ENCODE assay signal across 19 cellular contexts in the genomic region with DNA sequence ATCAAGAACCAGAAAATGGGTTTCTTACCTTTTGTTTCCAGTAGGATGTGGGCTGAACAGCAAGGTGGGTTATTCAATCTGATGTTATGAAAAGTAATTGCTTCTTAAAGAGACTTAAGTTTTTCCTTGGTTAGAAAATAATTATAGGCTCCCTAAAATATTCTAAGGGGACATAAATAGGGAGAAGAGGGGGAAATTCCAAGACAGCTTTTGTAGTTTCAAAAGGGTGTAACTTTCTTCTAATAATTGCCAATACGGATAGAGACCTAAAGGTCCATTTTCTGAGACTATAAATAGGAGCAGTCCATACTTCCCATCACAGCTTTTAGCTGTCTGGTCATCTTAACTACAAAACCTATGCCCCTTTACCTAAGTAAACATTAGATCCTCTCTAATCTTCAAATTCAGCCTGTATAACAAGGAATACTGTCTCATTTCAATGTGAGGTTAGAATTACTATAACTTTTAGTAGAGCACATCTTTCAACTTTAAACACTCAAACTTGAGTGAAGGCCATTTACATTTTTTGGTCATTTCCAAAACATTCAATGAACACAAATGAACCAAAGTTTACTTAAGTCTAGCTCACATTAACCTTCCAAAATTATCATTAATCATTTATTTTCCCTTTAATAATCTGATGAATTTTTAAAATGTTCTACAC. TPM values are rescaled to one million over a fixed set of nuclear protein-coding genes. Genes with fewer than 3 reads are reported as not detected.
DNase-seq lines count a peak whose midpoint lies in the region; ATAC-seq, FAIRE-seq and TF ChIP-seq lines count a peak whose summit lies in the region.
"Had no signal": no experiment of that assay in that cellular context is flagged by ENCODE, and none has a peak within 500 bp of the region (broad histone marks: within the 10 kb centered on the region; RNA-seq: fewer than 3 reads in every experiment).

No MANE protein-coding gene starts in this region.

- H3K36me3 ChIP-seq in HepG2 (replicated peaks in 1 of 2; ENCODE audit: control insufficient read depth in 1 of 2, insufficient read depth in 2 of 2, low read length in 2 of 2) (peaks cover 4 to 47% of the 10 kb centered on the region in 2 experiments), right lobe of liver (peaks cover 0 to 51% (median 27%) of the 10 kb centered on the region in 4 donors), GM12878 (ENCODE audit: control insufficient read depth in 2 of 2, insufficient read depth in 2 of 2, low read length in 1 of 2) (peaks cover 1 to 48% of the 10 kb centered on the region in 2 experiments; a peak in 3 of 4 replicates), smooth muscle cell (ENCODE audit: low read depth) (peaks cover 6% of the 10 kb centered on the region)
- H3K36me3 ChIP-seq: uterus had no signal

- no peak overlapping the region for H3K4me3 ChIP-seq in HepG2 (replicated peaks in 1 of 3; ENCODE audit: insufficient read depth in 1 of 3, low read depth in 2 of 3, low read length in 3 of 3)
- H3K4me3 ChIP-seq in right lobe of liver, result no peak overlapping the region
- H3K4me3 ChIP-seq in NB4 (ENCODE audit: low read depth, low read length), result peak overlapping the region; percentile 90
- H3K4me3 ChIP-seq in GM12878, result peak overlapping the region; percentile 98; the same call in 1 of the 2 replicates
- no peak overlapping the region for H3K4me3 ChIP-seq in smooth muscle cell
- H3K4me3 ChIP-seq: heart right ventricle, pancreas, uterus had no signal

- peaks cover 61% of the 10 kb centered on the region for H4K20me1 ChIP-seq in HepG2 (ENCODE audit: insufficient read depth, low read length)
- H4K20me1 ChIP-seq in GM12878 (ENCODE audit: control insufficient read depth, insufficient read depth), result peaks cover 2% of the 10 kb centered on the region; the same call in 1 of the 2 replicates
- H4K20me1 ChIP-seq in smooth muscle cell (ENCODE audit: low read depth), result peaks cover 76% of the 10 kb centered on the region

- no peak for DNase-seq in HepG2 (ENCODE audit: low spot score)
- DNase-seq in right lobe of liver, result no peak
- no peak for DNase-seq in NB4 (ENCODE audit: low read depth)
- DNase-seq in GM12878 (ENCODE audit: low read depth, low spot score), result no peak
- no peak for DNase-seq in smooth muscle cell (lab: John Stamatoyannopoulos, UW; ENCODE audit: unreplicated experiment)
- no peak for DNase-seq in DMS 273 (lab: John Stamatoyannopoulos, UW; ENCODE audit: unreplicated experiment)
- no peak for DNase-seq in HT-29 (ENCODE audit: low spot score)
- DNase-seq in T-helper 1 cell, result no peak
- DNase-seq: amygdala; DMS79; heart right ventricle; kidney; NCI-H1105; NCI-H226; pancreas; stimulated activated naive CD4-positive, alpha-beta T cell; SW 1271; uterus had no signal

- ATAC-seq in HepG2, result no peak
- no peak for ATAC-seq in right lobe of liver
- ATAC-seq in GM12878, result no peak
- ATAC-seq: esophagus mucosa, heart right ventricle, pancreas had no signal

- BruUV-seq in HepG2 (replicated peaks; lab: Mats Ljungman, UMichigan) (no TSS peak), GM12878 (replicated peaks; lab: Mats Ljungman, UMichigan) (no TSS peak)

- peaks cover 36% of the 10 kb centered on the region for H3F3A ChIP-seq in smooth muscle cell (ENCODE audit: low read depth)

- SMC1A ChIA-PET in GM12878 (lab: Charles Lee; ENCODE audit: uncharacterized antibody, unreplicated experiment), result interaction anchor here (0.9 to 12.0 kb wide), 14 partner anchors 8 to 152 kb away, joined by 3 to 341 read pairs (median 9); partner anchors contain the start of genes MRPS23 and VEZF1

- H3K4me1 ChIP-seq in HepG2 (ENCODE audit: insufficient read depth, low read length) (peaks cover 47% of the 10 kb centered on the region), right lobe of liver (peaks cover 0 to 23% (median 9%) of the 10 kb centered on the region in 4 donors), GM12878 (ENCODE audit: control insufficient read depth, insufficient read depth, low read length) (peaks cover 13% of the 10 kb centered on the region; the same call in 1 of the 2 replicates), smooth muscle cell (ENCODE audit: low read depth) (peaks cover 28% of the 10 kb centered on the region)

- H3K79me2 ChIP-seq in HepG2 (ENCODE audit: insufficient read depth, low read length), result peaks cover 44% of the 10 kb centered on the region
- H3K79me2 ChIP-seq in GM12878 (ENCODE audit: control insufficient read depth, insufficient read depth, low read length), result peaks cover 55% of the 10 kb centered on the region
- peaks cover 44% of the 10 kb centered on the region for H3K79me2 ChIP-seq in smooth muscle cell (ENCODE audit: low read depth)

- no peaks in the 10 kb centered on the region; a peak in 1 of 5 replicates for H3K27me3 ChIP-seq in HepG2 (ENCODE audit: control insufficient read depth in 1 of 2, insufficient read depth in 2 of 2, low read length in 2 of 2)
- H3K27me3 ChIP-seq in right lobe of liver, result no peaks in the 10 kb centered on the region
- no peaks in the 10 kb centered on the region for H3K27me3 ChIP-seq in GM12878 (replicated peaks in 1 of 2; ENCODE audit: control insufficient read depth in 2 of 2, insufficient read depth in 2 of 2, low read length in 1 of 2)
- H3K27me3 ChIP-seq in smooth muscle cell (ENCODE audit: low read depth), result no peaks in the 10 kb centered on the region
- H3K27me3 ChIP-seq: heart right ventricle, pancreas, uterus had no signal

- H3K4me2 ChIP-seq in HepG2 (ENCODE audit: low read depth, low read length) (0 out of 2 replicates have a peak overlapping the region, but pooled peaks have one; percentile 12), GM12878 (ENCODE audit: control insufficient read depth, insufficient read depth) (peak overlapping the region; percentile 53), smooth muscle cell (no peak overlapping the region)

- no peak for TF ChIP-seq CTCF in HepG2 (CRISPR knock-in tag; IDR thresholded peaks at IDR 0.05)
- no peak for TF ChIP-seq CTCF in right lobe of liver (IDR thresholded peaks at IDR 0.05)
- no peak for TF ChIP-seq CTCF in NB4 (IDR thresholded peaks at IDR 0.05; ENCODE audit: low read depth, low read length)
- no peak for TF ChIP-seq CTCF in GM12878 (IDR thresholded peaks at IDR 0.05 in 2 of 3, conservative IDR thresholded peaks at IDR 0.05 in 1 of 3; ENCODE audit: control insufficient read depth in 2 of 3, extremely low read depth in 1 of 3, insufficient read depth in 1 of 3, low read depth in 3 of 3, low read length in 3 of 3)
- TF ChIP-seq CTCF in smooth muscle cell (IDR thresholded peaks at IDR 0.05; ENCODE audit: borderline replicate concordance, insufficient read depth, poor library complexity, severe bottlenecking), result no peak

- H3K9me3 ChIP-seq in HepG2 (ENCODE audit: low read length) (no peaks in the 10 kb centered on the region), right lobe of liver (no peaks in the 10 kb centered on the region), GM12878 (replicated peaks; ENCODE audit: control insufficient read depth, insufficient read depth, low read length) (no peaks in the 10 kb centered on the region), smooth muscle cell (replicated peaks; ENCODE audit: low read depth) (no peaks in the 10 kb centered on the region)
- H3K9me3 ChIP-seq: heart right ventricle, pancreas, uterus had no signal

- FAIRE-seq in HepG2 (lab: Jason Lieb, UNC) (no peak), GM12878 (lab: Jason Lieb, UNC) (no peak)
- FAIRE-seq: kidney, pancreas had no signal

- TF ChIP-seq RAD21 in HepG2 (CRISPR knock-in tag; IDR thresholded peaks at IDR 0.05), result no peak
- TF ChIP-seq RAD21 in GM12878 (IDR thresholded peaks at IDR 0.05; ENCODE audit: insufficient read depth, low read depth, low read length), result no peak

- CTCF ChIA-PET in HepG2 (lab: Yijun Ruan, JAX; ENCODE audit: low intra/inter-chr PET ratio, low total read pairs) (interaction anchor here (1.5 kb wide), 1 partner anchor 144 kb away, joined by 3 read pairs; no protein-coding TSS in a partner anchor), GM12878 (lab: Yijun Ruan, JAX) (interaction anchor here (1.1 to 19.6 kb wide), 15 partner anchors 8 to 168 kb away, joined by 3 to 708 read pairs (median 50); partner anchors contain the start of genes MRPS23 and VEZF1)

- RAD21 ChIA-PET in GM12878 (lab: Charles Lee; ENCODE audit: unreplicated experiment), result interaction anchor here (0.6 to 12.2 kb wide), 9 partner anchors 10 to 151 kb away, joined by 3 to 239 read pairs (median 12); partner anchors contain the start of genes MRPS23 and VEZF1

- intact Hi-C loops in HepG2 (cut with micrococcal nuclease; ENCODE audit: unreplicated experiment) (no loop called here), right lobe of liver (cut with DNase I) (loop anchor here in 1 of 2 donors (5.0 kb wide), 1 partner anchor 144 kb away; no protein-coding TSS in a partner anchor), GM12878 (cut with micrococcal nuclease; ENCODE audit: unreplicated experiment) (no loop called here)

- no peak for TF ChIP-seq EP300 in HepG2 (IDR thresholded peaks at IDR 0.05; ENCODE audit: low read depth in 2 of 2, low read length in 2 of 2)
- TF ChIP-seq EP300 in HepG2 (CRISPR knock-in tag; IDR thresholded peaks at IDR 0.05; ENCODE audit: borderline replicate concordance), result no peak
- no peak for TF ChIP-seq EP300 in GM12878 (IDR thresholded peaks at IDR 0.05; ENCODE audit: borderline replicate concordance in 1 of 2, control insufficient read depth in 1 of 2, low read depth in 2 of 2, low read length in 2 of 2)

- H2AFZ ChIP-seq in HepG2 (ENCODE audit: low read length), result no peak overlapping the region
- no peak overlapping the region for H2AFZ ChIP-seq in GM12878 (ENCODE audit: control insufficient read depth, low read depth, low read length)
- no peak overlapping the region for H2AFZ ChIP-seq in smooth muscle cell (ENCODE audit: low read depth)

- H3K9ac ChIP-seq in HepG2 (ENCODE audit: insufficient read depth, low read depth, low read length) (no peak overlapping the region), GM12878 (ENCODE audit: control insufficient read depth, insufficient read depth, low read length) (no peak overlapping the region), smooth muscle cell (ENCODE audit: low read depth) (no peak overlapping the region)

- 97% methylated on average over 1 of the region's 1 CpG for WGBS in HepG2 (ENCODE audit: low lambda C conversion rate)
- WGBS in right lobe of liver (ENCODE audit: insufficient coverage, low coverage, low lambda C conversion rate, missing lambda C conversion rate), result 47% methylated on average over 1 of the region's 1 CpG
- WGBS in GM12878 (ENCODE audit: insufficient coverage, insufficient replicate concordance, low lambda C conversion rate, missing lambda C conversion rate), result 4% methylated on average over 1 of the region's 1 CpG
- WGBS in smooth muscle cell (ENCODE audit: low lambda C conversion rate), result 89% methylated on average over 1 of the region's 1 CpG

- H3K27ac ChIP-seq in HepG2 (ENCODE audit: extremely low read length, insufficient read depth, low read length) (no peak overlapping the region), right lobe of liver (no peak overlapping the region), GM12878 (ENCODE audit: control insufficient read depth, insufficient read depth) (no peak overlapping the region), smooth muscle cell (ENCODE audit: low read depth) (peak overlapping the region; percentile 10)
- H3K27ac ChIP-seq: pancreas, uterus had no signal

- in situ Hi-C loops in HepG2 (cut with HindIII; ENCODE audit: extremely low pct_ligation_motif_present, low pct_unique_long_range_greater_than_20kb), result no loop called here
- in situ Hi-C loops in GM12878 (cut with MboI), result no loop called here

- POLR2A ChIA-PET in HepG2 (lab: Yijun Ruan, JAX) (interaction anchor here (0.6 to 14.7 kb wide), 5 partner anchors 8 to 150 kb away, joined by 3 to 173 read pairs (median 5); no protein-coding TSS in a partner anchor), GM12878 (lab: Charles Lee) (interaction anchor here (1.1 kb wide), 1 partner anchor 53 kb away, joined by 3 read pairs; no protein-coding TSS in a partner anchor)

- TF ChIP-seq POLR2A in HepG2 (IDR thresholded peaks at IDR 0.05; ENCODE audit: insufficient read depth in 1 of 2, low read depth in 2 of 2, low read length in 2 of 2) (no peak), right lobe of liver (IDR thresholded peaks at IDR 0.05) (no peak), NB4 (IDR thresholded peaks at IDR 0.05; ENCODE audit: extremely low read depth, insufficient read length) (no peak), GM12878 (IDR thresholded peaks at IDR 0.05; ENCODE audit: low read depth, low read length) (no peak)

RNA-seq across cellular contexts. Expression of gene SRSF1, which starts 5.5 kb away (rescaled TPM):
- total RNA-seq in HepG2 (2016; rRNA removed; fragmentation: Illumina TruSeq; extraction: Trizol), result 445 and 520 TPM in 2 replicates
- 40.7 and 51.5 TPM in 2 replicates for total RNA-seq in HepG2 (2016; cell fraction: cytosol; rRNA removed; fragmentation: Illumina TruSeq; extraction: Trizol; ENCODE audit: low read depth)
- 472 and 528 TPM in 2 replicates for total RNA-seq in HepG2 (2016; cell fraction: insoluble cytoplasmic fraction; rRNA removed; fragmentation: Illumina TruSeq; extraction: Trizol)
- 120 and 137 TPM in 2 replicates for total RNA-seq in HepG2 (2016; cell fraction: membrane; rRNA removed; fragmentation: Illumina TruSeq; extraction: Trizol)
- total RNA-seq in HepG2 (2016; cell fraction: nucleus; rRNA removed; fragmentation: Illumina TruSeq; extraction: Trizol), result 332 and 353 TPM in 2 replicates
- polyA plus RNA-seq in HepG2 (2011; rRNA removed), result 142 and 144 TPM in 2 replicates
- polyA plus RNA-seq in HepG2 (2011; cell fraction: cytosol; rRNA removed), result 61.9 and 82.9 TPM in 2 replicates
- polyA plus RNA-seq in HepG2 (2011; cell fraction: nucleus; rRNA removed), result 1,130 and 1,625 TPM in 2 replicates
- polyA plus RNA-seq in HepG2 (2012), result 96.9 and 161 TPM in 2 replicates
- 19.4 and 20.4 TPM in 2 replicates for polyA plus RNA-seq in HepG2 (2016; cell fraction: cytosol; fragmentation: Illumina TruSeq; extraction: Trizol; ENCODE audit: low read depth)
- polyA plus RNA-seq in HepG2 (2016; cell fraction: insoluble cytoplasmic fraction; fragmentation: Illumina TruSeq; extraction: Trizol; ENCODE audit: low read depth), result 411 and 445 TPM in 2 replicates
- 54.7 and 57.3 TPM in 2 replicates for polyA plus RNA-seq in HepG2 (2016; cell fraction: membrane; fragmentation: Illumina TruSeq; extraction: Trizol; ENCODE audit: low read depth)
- 359 and 383 TPM in 2 replicates for polyA plus RNA-seq in HepG2 (2016; cell fraction: nucleus; fragmentation: Illumina TruSeq; extraction: Trizol; ENCODE audit: insufficient read depth, low read depth)
- 673 and 710 TPM in 2 replicates for polyA minus RNA-seq in HepG2 (2011; rRNA and poly(A)+ RNA removed; ENCODE audit: low replicate concordance)
- polyA minus RNA-seq in HepG2 (2011; cell fraction: cytosol; rRNA and poly(A)+ RNA removed), result 78.3 and 89.3 TPM in 2 replicates
- polyA minus RNA-seq in HepG2 (2011; cell fraction: nucleus; rRNA and poly(A)+ RNA removed), result 1,057 and 1,237 TPM in 2 replicates
- 10 to 100 TPM; 55.7 to 92.0 (median 80.0) TPM for total RNA-seq in right lobe of liver
- total RNA-seq in GM12878 (2013; cell fraction: nucleolus; rRNA removed), result 908 and 925 TPM in 2 replicates
- total RNA-seq in GM12878 (2014; rRNA removed), result 386 and 445 TPM in 2 replicates
- total RNA-seq in GM12878 (2014; rRNA removed; fragmentation: Illumina TruSeq; extraction: Trizol), result 449 and 474 TPM in 2 replicates
- total RNA-seq in GM12878 (2021), result 429 and 438 TPM in 2 replicates
- 92.6 TPM for polyA plus RNA-seq in GM12878 (2011; ENCODE audit: low read depth)
- polyA plus RNA-seq in GM12878 (2011; rRNA removed), result 451 and 626 TPM in 2 replicates
- polyA plus RNA-seq in GM12878 (2011; cell fraction: cytosol; rRNA removed), result 202 and 387 TPM in 2 replicates
- 1,046 and 1,298 TPM in 2 replicates for polyA plus RNA-seq in GM12878 (2011; cell fraction: nucleus; rRNA removed)
- polyA plus RNA-seq in GM12878 (2012), result 174 and 210 TPM in 2 replicates
- 377 and 464 TPM in 2 replicates for polyA plus RNA-seq in GM12878 (2014; fragmentation: Illumina TruSeq; extraction: Trizol)
- 100 to 1,000 TPM; 101 to 104 TPM for polyA plus RNA-seq in GM12878 (2014; fragmentation: Nextera tagmentation; extraction: Ambion mirVana)
- 392 and 421 TPM in 2 replicates for polyA plus RNA-seq in GM12878 (2014; rRNA removed)
- polyA plus RNA-seq in GM12878 (2016; fragmentation: Nextera tagmentation; extraction: Ambion mirVana), result 100 to 1,000 TPM; 387 to 420 TPM
- polyA minus RNA-seq in GM12878 (2011; rRNA and poly(A)+ RNA removed), result 321 and 353 TPM in 2 replicates
- polyA minus RNA-seq in GM12878 (2011; cell fraction: cytosol; rRNA and poly(A)+ RNA removed), result 159 and 182 TPM in 2 replicates
- polyA minus RNA-seq in GM12878 (2011; cell fraction: nucleus; rRNA and poly(A)+ RNA removed), result 566 and 707 TPM in 2 replicates
- 194 and 200 TPM in 2 replicates for total RNA-seq in smooth muscle cell
- 57.9 and 61.3 TPM in 2 replicates for polyA plus RNA-seq in smooth muscle cell
- total RNA-seq in HT-29 (2014; rRNA removed; shearing (Covaris generic)), result 404 and 436 TPM in 2 replicates

RNA-seq across cellular contexts. Expression of gene VEZF1, which starts 13.5 kb away (rescaled TPM):
- total RNA-seq in HepG2 (2016; rRNA removed; fragmentation: Illumina TruSeq; extraction: Trizol) (45.9 and 48.0 TPM in 2 replicates), right lobe of liver (10 to 100 TPM; 13.0 to 19.3 (median 14.6) TPM), GM12878 (2014; rRNA removed) (22.4 and 25.0 TPM in 2 replicates), GM12878 (2014; rRNA removed; fragmentation: Illumina TruSeq; extraction: Trizol) (23.4 and 23.7 TPM in 2 replicates), GM12878 (2021) (22.9 and 25.7 TPM in 2 replicates), smooth muscle cell (52.1 and 61.8 TPM in 2 replicates)
- 8.8 and 10.8 TPM in 2 replicates for total RNA-seq in HepG2 (2016; cell fraction: cytosol; rRNA removed; fragmentation: Illumina TruSeq; extraction: Trizol; ENCODE audit: low read depth)
- total RNA-seq in HepG2 (2016; cell fraction: insoluble cytoplasmic fraction; rRNA removed; fragmentation: Illumina TruSeq; extraction: Trizol), result 41.9 and 43.4 TPM in 2 replicates
- 42.3 and 48.6 TPM in 2 replicates for total RNA-seq in HepG2 (2016; cell fraction: membrane; rRNA removed; fragmentation: Illumina TruSeq; extraction: Trizol)
- 31.1 and 37.8 TPM in 2 replicates for total RNA-seq in HepG2 (2016; cell fraction: nucleus; rRNA removed; fragmentation: Illumina TruSeq; extraction: Trizol)
- polyA plus RNA-seq in HepG2 (2011; rRNA removed) (41.3 and 49.7 TPM in 2 replicates), GM12878 (2011; rRNA removed) (26.2 and 27.1 TPM in 2 replicates), GM12878 (2014; fragmentation: Illumina TruSeq; extraction: Trizol) (28.2 and 32.4 TPM in 2 replicates), GM12878 (2014; fragmentation: Nextera tagmentation; extraction: Ambion mirVana) (10 to 100 TPM in 1 of 2 experiments, 1 to 10 TPM in 1; 9.5 to 11.7 TPM), GM12878 (2014; rRNA removed) (13.7 and 15.1 TPM in 2 replicates), GM12878 (2016; fragmentation: Nextera tagmentation; extraction: Ambion mirVana) (10 to 100 TPM; 14.8 to 18.2 TPM), smooth muscle cell (24.9 and 25.3 TPM in 2 replicates)
- polyA plus RNA-seq in HepG2 (2011; cell fraction: cytosol; rRNA removed), result 27.7 and 34.7 TPM in 2 replicates
- polyA plus RNA-seq in HepG2 (2011; cell fraction: nucleus; rRNA removed), result 30.2 and 33.3 TPM in 2 replicates
- polyA plus RNA-seq in HepG2 (2012), result 38.9 and 45.7 TPM in 2 replicates
- polyA plus RNA-seq in HepG2 (2016; cell fraction: cytosol; fragmentation: Illumina TruSeq; extraction: Trizol; ENCODE audit: low read depth), result 7.1 and 7.4 TPM in 2 replicates
- 34.8 and 42.4 TPM in 2 replicates for polyA plus RNA-seq in HepG2 (2016; cell fraction: insoluble cytoplasmic fraction; fragmentation: Illumina TruSeq; extraction: Trizol; ENCODE audit: low read depth)
- polyA plus RNA-seq in HepG2 (2016; cell fraction: membrane; fragmentation: Illumina TruSeq; extraction: Trizol; ENCODE audit: low read depth), result 22.0 and 25.5 TPM in 2 replicates
- 46.2 and 49.1 TPM in 2 replicates for polyA plus RNA-seq in HepG2 (2016; cell fraction: nucleus; fragmentation: Illumina TruSeq; extraction: Trizol; ENCODE audit: insufficient read depth, low read depth)
- polyA minus RNA-seq in HepG2 (2011; rRNA and poly(A)+ RNA removed; ENCODE audit: low replicate concordance), result 41.4 and 56.9 TPM in 2 replicates
- polyA minus RNA-seq in HepG2 (2011; cell fraction: cytosol; rRNA and poly(A)+ RNA removed), result 31.2 and 37.3 TPM in 2 replicates
- polyA minus RNA-seq in HepG2 (2011; cell fraction: nucleus; rRNA and poly(A)+ RNA removed), result 32.7 and 46.6 TPM in 2 replicates
- total RNA-seq in GM12878 (2013; cell fraction: nucleolus; rRNA removed), result 36.1 and 37.5 TPM in 2 replicates
- 9.9 TPM for polyA plus RNA-seq in GM12878 (2011; ENCODE audit: low read depth)
- 18.8 and 20.1 TPM in 2 replicates for polyA plus RNA-seq in GM12878 (2011; cell fraction: cytosol; rRNA removed)
- polyA plus RNA-seq in GM12878 (2011; cell fraction: nucleus; rRNA removed), result 26.6 and 31.7 TPM in 2 replicates
- polyA plus RNA-seq in GM12878 (2012), result 14.5 and 15.0 TPM in 2 replicates
- polyA minus RNA-seq in GM12878 (2011; rRNA and poly(A)+ RNA removed), result 39.4 and 50.4 TPM in 2 replicates
- 13.8 and 19.4 TPM in 2 replicates for polyA minus RNA-seq in GM12878 (2011; cell fraction: cytosol; rRNA and poly(A)+ RNA removed)
- 18.6 and 25.8 TPM in 2 replicates for polyA minus RNA-seq in GM12878 (2011; cell fraction: nucleus; rRNA and poly(A)+ RNA removed)
- 39.5 and 47.5 TPM in 2 replicates for total RNA-seq in HT-29 (2014; rRNA removed; shearing (Covaris generic))

RNA-seq across cellular contexts. Expression of gene CUEDC1, which starts 46.4 kb away (rescaled TPM):
- total RNA-seq in HepG2 (2016; rRNA removed; fragmentation: Illumina TruSeq; extraction: Trizol) (4.2 and 7.4 TPM in 2 replicates), right lobe of liver (1 to 10 TPM; 4.0 to 8.5 (median 5.5) TPM), GM12878 (2014; rRNA removed) (2.7 and 2.9 TPM in 2 replicates), GM12878 (2014; rRNA removed; fragmentation: Illumina TruSeq; extraction: Trizol) (4.1 and 6.3 TPM in 2 replicates), GM12878 (2021) (6.6 and 7.4 TPM in 2 replicates), smooth muscle cell (7.0 and 11.1 TPM in 2 replicates)
- total RNA-seq in HepG2 (2016; cell fraction: cytosol; rRNA removed; fragmentation: Illumina TruSeq; extraction: Trizol; ENCODE audit: low read depth), result 4.1 and 4.7 TPM in 2 replicates
- total RNA-seq in HepG2 (2016; cell fraction: insoluble cytoplasmic fraction; rRNA removed; fragmentation: Illumina TruSeq; extraction: Trizol), result 3.5 and 7.9 TPM in 2 replicates
- total RNA-seq in HepG2 (2016; cell fraction: membrane; rRNA removed; fragmentation: Illumina TruSeq; extraction: Trizol), result 7.6 and 8.6 TPM in 2 replicates
- total RNA-seq in HepG2 (2016; cell fraction: nucleus; rRNA removed; fragmentation: Illumina TruSeq; extraction: Trizol), result 9.6 and 11.9 TPM in 2 replicates
- polyA plus RNA-seq in HepG2 (2011; rRNA removed) (12.9 and 14.4 TPM in 2 replicates), GM12878 (2011; rRNA removed) (0.49 and 0.50 TPM in 2 replicates), GM12878 (2014; fragmentation: Illumina TruSeq; extraction: Trizol) (2.4 and 5.6 TPM in 2 replicates), GM12878 (2014; fragmentation: Nextera tagmentation; extraction: Ambion mirVana) (under 1 TPM; 0.24 to 0.80 TPM), GM12878 (2014; rRNA removed) (5.7 and 7.0 TPM in 2 replicates), GM12878 (2016; fragmentation: Nextera tagmentation; extraction: Ambion mirVana) (under 1 TPM; 0.55 to 0.71 TPM), smooth muscle cell (10.4 and 11.7 TPM in 2 replicates)
- polyA plus RNA-seq in HepG2 (2011; cell fraction: cytosol; rRNA removed), result 8.1 and 8.6 TPM in 2 replicates
- 36.7 and 43.5 TPM in 2 replicates for polyA plus RNA-seq in HepG2 (2011; cell fraction: nucleus; rRNA removed)
- polyA plus RNA-seq in HepG2 (2012), result 9.8 and 10.2 TPM in 2 replicates
- 9.4 and 11.1 TPM in 2 replicates for polyA plus RNA-seq in HepG2 (2016; cell fraction: cytosol; fragmentation: Illumina TruSeq; extraction: Trizol; ENCODE audit: low read depth)
- polyA plus RNA-seq in HepG2 (2016; cell fraction: insoluble cytoplasmic fraction; fragmentation: Illumina TruSeq; extraction: Trizol; ENCODE audit: low read depth), result 9.2 and 10.0 TPM in 2 replicates
- polyA plus RNA-seq in HepG2 (2016; cell fraction: membrane; fragmentation: Illumina TruSeq; extraction: Trizol; ENCODE audit: low read depth), result 15.4 and 16.0 TPM in 2 replicates
- 33.7 and 36.2 TPM in 2 replicates for polyA plus RNA-seq in HepG2 (2016; cell fraction: nucleus; fragmentation: Illumina TruSeq; extraction: Trizol; ENCODE audit: insufficient read depth, low read depth)
- 2.9 and 6.8 TPM in 2 replicates for polyA minus RNA-seq in HepG2 (2011; rRNA and poly(A)+ RNA removed; ENCODE audit: low replicate concordance)
- polyA minus RNA-seq in HepG2 (2011; cell fraction: cytosol; rRNA and poly(A)+ RNA removed), result 5.1 and 7.3 TPM in 2 replicates
- polyA minus RNA-seq in HepG2 (2011; cell fraction: nucleus; rRNA and poly(A)+ RNA removed), result 6.6 and 8.2 TPM in 2 replicates
- 2.4 and 2.9 TPM in 2 replicates for total RNA-seq in GM12878 (2013; cell fraction: nucleolus; rRNA removed)
- polyA plus RNA-seq in GM12878 (2011; ENCODE audit: low read depth), result 0.16 TPM
- polyA plus RNA-seq in GM12878 (2011; cell fraction: cytosol; rRNA removed), result 0.97 and 1.2 TPM in 2 replicates
- polyA plus RNA-seq in GM12878 (2011; cell fraction: nucleus; rRNA removed), result 3.0 and 4.4 TPM in 2 replicates
- polyA plus RNA-seq in GM12878 (2012), result 0.45 and 0.54 TPM in 2 replicates
- polyA minus RNA-seq in GM12878 (2011; rRNA and poly(A)+ RNA removed), result 0.22 and 0.72 TPM in 2 replicates
- 0.94 TPM in 1 of 2 replicates, not detected in the other for polyA minus RNA-seq in GM12878 (2011; cell fraction: cytosol; rRNA and poly(A)+ RNA removed)
- 0.97 and 1.1 TPM in 2 replicates for polyA minus RNA-seq in GM12878 (2011; cell fraction: nucleus; rRNA and poly(A)+ RNA removed)
- 37.6 and 45.5 TPM in 2 replicates for total RNA-seq in HT-29 (2014; rRNA removed; shearing (Covaris generic))

Comparison
In these comparisons a context has a peak if more than half of its experiments do, and no peak if none do; other contexts are left out.
1. H3K4me3 ChIP-seq: peak in NB4 (single experiment) and GM12878 (single experiment); none in HepG2 (0 of 3), right lobe of liver (0 of 3) and smooth muscle cell (single experiment).
2. Of the 75 proteins assayed by ChIP-seq in both HepG2 and GM12878: peak only in HepG2: none; only in GM12878: none; in both: POLR2AphosphoS2 and POLR2AphosphoS5; in neither: 73.